In genomic region chr7:116671111-116671510, GRCh38 we compare ENCODE assay signal across 9 cellular contexts. TPM values are rescaled to one million over a fixed set of nuclear protein-coding genes. Genes with fewer than 3 reads are reported as not detected.
DNase-seq lines count a peak whose midpoint lies in the region; ATAC-seq and TF ChIP-seq lines count a peak whose summit lies in the region.
"Had no signal": no experiment of that assay in that cellular context is flagged by ENCODE, and none has a peak within 500 bp of the region (broad histone marks: within the 10 kb centered on the region; RNA-seq: fewer than 3 reads in every experiment).

No MANE protein-coding gene starts in this region.

- TF ChIP-seq POLR2A in testis (IDR thresholded peaks at IDR 0.05), result no peak

- BruUV-seq in mammary epithelial cell (replicated peaks; lab: Mats Ljungman, UMichigan), result no TSS peak

- H3K36me3 ChIP-seq in mammary epithelial cell (ENCODE audit: insufficient read depth, low read length) (peaks cover 2% of the 10 kb centered on the region), testis (ENCODE audit: low read depth, missing control alignments) (no peaks in the 10 kb centered on the region)
- H3K36me3 ChIP-seq: uterus had no signal

- H3K4me1 ChIP-seq in mammary epithelial cell (ENCODE audit: insufficient read depth, low read length) (peaks cover 26% of the 10 kb centered on the region), testis (peaks cover 11% of the 10 kb centered on the region)
- H3K4me1 ChIP-seq: uterus had no signal

- peak overlapping the region in 2 of 3 experiments; percentile 63 to 94 for H3K4me3 ChIP-seq in mammary epithelial cell (replicated peaks in 1 of 3; ENCODE audit: insufficient read depth in 1 of 3, low read depth in 2 of 3, low read length in 3 of 3)
- H3K4me3 ChIP-seq in testis, result peak overlapping the region; percentile 54 to 61

- H3K27ac ChIP-seq in mammary epithelial cell (ENCODE audit: insufficient read depth, low read depth, low read length) (peak overlapping the region; percentile 98), testis (no peak overlapping the region)

- H2AFZ ChIP-seq in mammary epithelial cell (ENCODE audit: low read depth, low read length), result peak overlapping the region; percentile 33

- DNase-seq in activated CD4-positive, alpha-beta T cell treated with anti-CD3 and anti-CD28 coated beads, Interleukin-2, amount 10 ng/mL, durations not matched to agents 7 days and 5 days, result no peak
- no peak for DNase-seq in activated CD4-positive, alpha-beta T cell treated with anti-CD3 and anti-CD28 coated beads, Interleukin-2, amount 50 U/mL, for 4 hours
- peak; percentile 40 for DNase-seq in mammary epithelial cell
- no peak for DNase-seq in memory B cell (ENCODE audit: low spot score in 2 of 2)
- no peak for DNase-seq in testis
- no peak for DNase-seq in A172 (ENCODE audit: low spot score)
- DNase-seq in islet precursor cell, result no peak
- DNase-seq in SHP77 (lab: John Stamatoyannopoulos, UW), result no peak

- H3K9me3 Mint-ChIP-seq in activated CD4-positive, alpha-beta T cell treated with anti-CD3 and anti-CD28 coated beads, Interleukin-2, amount 10 ng/mL, durations not matched to agents 7 days and 5 days, result no peaks in the 10 kb centered on the region
- no peaks in the 10 kb centered on the region for H3K9me3 Mint-ChIP-seq in memory B cell

- H3K4me2 ChIP-seq in mammary epithelial cell (ENCODE audit: insufficient read depth, low read depth, low read length), result peak overlapping the region; percentile 97

- WGBS in mammary epithelial cell (ENCODE audit: low coverage, missing lambda C conversion rate), result 2% methylated on average over 7 of the region's 7 CpGs
- WGBS in testis, 2 donors, result 63 to 66% methylated on average over 7 of the region's 7 CpGs

- peaks cover 62% of the 10 kb centered on the region for H3K27me3 Mint-ChIP-seq in activated CD4-positive, alpha-beta T cell treated with anti-CD3 and anti-CD28 coated beads, Interleukin-2, amount 10 ng/mL, durations not matched to agents 7 days and 5 days
- peaks cover 26% of the 10 kb centered on the region for H3K27me3 Mint-ChIP-seq in memory B cell

- peak overlapping the region; percentile 90 for H3K9ac ChIP-seq in mammary epithelial cell (ENCODE audit: insufficient read depth, low read length)

- dilution Hi-C loops in mammary epithelial cell (cut with HindIII; ENCODE audit: low sequenced_read_pairs), result no loop called here

- TF ChIP-seq CTCF in mammary epithelial cell (conservative IDR thresholded peaks at IDR 0.05 in 1 of 2, IDR thresholded peaks at IDR 0.05 in 1 of 2; ENCODE audit: extremely low read depth in 1 of 2, insufficient read depth in 1 of 2, low read depth in 1 of 2, low read length in 2 of 2), result no peak
- TF ChIP-seq CTCF in testis (IDR thresholded peaks at IDR 0.05), result no peak

- H3K4me3 Mint-ChIP-seq in activated CD4-positive, alpha-beta T cell treated with anti-CD3 and anti-CD28 coated beads, Interleukin-2, amount 10 ng/mL, durations not matched to agents 7 days and 5 days, result peak overlapping the region; percentile 72
- peak overlapping the region; percentile 89 for H3K4me3 Mint-ChIP-seq in memory B cell

- CTCF ChIA-PET in activated CD4-positive, alpha-beta T cell treated with anti-CD3 and anti-CD28 coated beads, Interleukin-2, amount 10 ng/mL, durations not matched to agents 7 days and 5 days (lab: Charles Lee), result interaction anchor here (0.6 kb wide), 1 partner anchor 130 kb away, joined by 3 read pairs; no protein-coding TSS in a partner anchor
- CTCF ChIA-PET in mammary epithelial cell (lab: Charles Lee; ENCODE audit: low non-redundant PET), result interaction anchor here (0.7 kb wide), 2 partner anchors 171 to 319 kb away, joined by 6 to 11 read pairs; no protein-coding TSS in a partner anchor

- intact Hi-C loops in mammary epithelial cell (cut with micrococcal nuclease), result loop anchor here (1.0 to 10.0 kb wide), 5 partner anchors 38 to 494 kb away; partner anchors contain the start of gene CAV1
- intact Hi-C loops in testis (cut with DNase I; ENCODE audit: low total_unique reads), result no loop called here

- no peaks in the 10 kb centered on the region for H3K27me3 ChIP-seq in mammary epithelial cell (ENCODE audit: insufficient read depth, low read length)
- H3K27me3 ChIP-seq in testis, result no peaks in the 10 kb centered on the region
- H3K27me3 ChIP-seq: uterus had no signal

- no peak overlapping the region for H3K27ac Mint-ChIP-seq in activated CD4-positive, alpha-beta T cell treated with anti-CD3 and anti-CD28 coated beads, Interleukin-2, amount 10 ng/mL, durations not matched to agents 7 days and 5 days
- no peak overlapping the region for H3K27ac Mint-ChIP-seq in memory B cell

- no peak for ATAC-seq in memory B cell (ENCODE audit: low read depth)

- H3K9me3 ChIP-seq in mammary epithelial cell (replicated peaks; ENCODE audit: insufficient read depth, low read length) (no peaks in the 10 kb centered on the region), testis (no peaks in the 10 kb centered on the region)
- H3K9me3 ChIP-seq: uterus had no signal

- H3K4me1 Mint-ChIP-seq in activated CD4-positive, alpha-beta T cell treated with anti-CD3 and anti-CD28 coated beads, Interleukin-2, amount 10 ng/mL, durations not matched to agents 7 days and 5 days, result peaks cover 9% of the 10 kb centered on the region
- peaks cover 16% of the 10 kb centered on the region for H3K4me1 Mint-ChIP-seq in memory B cell

- POLR2A ChIA-PET in activated CD4-positive, alpha-beta T cell treated with anti-CD3 and anti-CD28 coated beads, Interleukin-2, amount 10 ng/mL, durations not matched to agents 7 days and 5 days (lab: Charles Lee), result no interaction called here

- H4K20me1 ChIP-seq in mammary epithelial cell (ENCODE audit: insufficient read depth, low read length), result no peaks in the 10 kb centered on the region

- peaks cover 39% of the 10 kb centered on the region for H3K79me2 ChIP-seq in mammary epithelial cell (ENCODE audit: insufficient read depth, low read length)

- H3K36me3 Mint-ChIP-seq in activated CD4-positive, alpha-beta T cell treated with anti-CD3 and anti-CD28 coated beads, Interleukin-2, amount 10 ng/mL, durations not matched to agents 7 days and 5 days (ENCODE audit: low read depth), result no peaks in the 10 kb centered on the region
- no peaks in the 10 kb centered on the region for H3K36me3 Mint-ChIP-seq in memory B cell

- in situ Hi-C loops in mammary epithelial cell (cut with MboI; ENCODE audit: low sequenced_read_pairs in 2 of 2), result loop anchor here in 1 of 2 donors (5.0 to 10.0 kb wide), 2 partner anchors 79 to 134 kb away; no protein-coding TSS in a partner anchor

RNA-seq across cellular contexts. Expression of gene MET, which starts 0.9 kb away (rescaled TPM):
- under 1 TPM; 0.21 to 0.22 TPM for total RNA-seq in activated CD4-positive, alpha-beta T cell treated with anti-CD3 and anti-CD28 coated beads, Interleukin-2, amount 10 ng/mL, durations not matched to agents 7 days and 5 days
- total RNA-seq in mammary epithelial cell (100 to 1,000 TPM; 112 to 179 TPM), testis (1 to 10 TPM; 2.0 to 3.2 TPM)
- polyA plus RNA-seq in mammary epithelial cell (85.8 TPM), testis (ENCODE audit: insufficient read depth, low read depth, low replicate concordance) (3.9 TPM)
- 157 TPM for polyA minus RNA-seq in mammary epithelial cell
- total RNA-seq in A172 (2014; rRNA removed; shearing (Covaris generic)), result 118 and 144 TPM in 2 replicates

Comparison
In these comparisons a context has a peak if more than half of its experiments do, and no peak if none do; other contexts are left out.
1. RNA of gene MET, which starts 0.9 kb away (total RNA-seq): 112 to 179 TPM in mammary epithelial cell and 118 to 144 TPM in A172; 2.0 to 3.2 TPM in testis and 0.21 to 0.22 TPM in activated CD4-positive, alpha-beta T cell treated with anti-CD3 and anti-CD28 coated beads, Interleukin-2, amount 10 ng/mL, durations not matched to agents 7 days and 5 days; every median in the first group is over 10 times any median in the second.